21 cellular contexts compared by ENCODE assay signal in genomic region chr1:106875622-106876021, GRCh38.
A peak's percentile ranks its signal among the peaks of the same experiment; 100 is the strongest.
DNase-seq lines count a peak whose midpoint lies in the region; ATAC-seq and TF ChIP-seq lines count a peak whose summit lies in the region.
"Had no signal": no experiment of that assay in that cellular context is flagged by ENCODE, and none has a peak within 500 bp of the region (broad histone marks: within the 10 kb centered on the region; RNA-seq: fewer than 3 reads in every experiment).

No MANE protein-coding gene starts in this region.

- no peaks in the 10 kb centered on the region for H3K9me3 ChIP-seq in HAP-1
- H3K9me3 ChIP-seq: neutrophil had no signal

- no peaks in the 10 kb centered on the region for H3K4me1 ChIP-seq in HAP-1
- H3K4me1 ChIP-seq: breast epithelium, tibial artery had no signal

- DNase-seq in GM10248 (ENCODE audit: extremely low spot score) (peak; percentile 6), HK-2 (ENCODE audit: unreplicated experiment) (no peak), T-helper 2 cell (no peak), HAP-1 (ENCODE audit: low spot score in 2 of 2) (no peak)
- no peak for DNase-seq in activated CD4-positive, alpha-beta T cell treated with anti-CD3 and anti-CD28 coated beads for 36 hours
- DNase-seq: ACHN; activated CD4-positive, alpha-beta T cell treated with anti-CD3 and anti-CD28 coated beads, Interleukin-2, amount 10 ng/mL, durations not matched to agents 24 days and 14 days; activated naive CD8-positive, alpha-beta T cell treated with anti-CD3 and anti-CD28 coated beads for 36 hours; activated T-cell treated with anti-CD3 and anti-CD28 coated beads, Interleukin-2, amount 50 U/mL, for 24 hours; CD8-positive, alpha-beta memory T cell; GDM1; MG63; NCI-H2029; NCI-H69; stimulated activated CD4-positive, alpha-beta T cell treated with anti-CD3 and anti-CD28 coated beads, Interleukin-4, amount 100 ng/mL, for 4 hours; tibial artery had no signal

- no peaks in the 10 kb centered on the region for H3K27me3 ChIP-seq in HAP-1 (ENCODE audit: low read depth)
- H3K27me3 ChIP-seq: breast epithelium, MG63, neutrophil, tibial artery had no signal

- no peaks in the 10 kb centered on the region for H3K27me3 Mint-ChIP-seq in activated CD4-positive, alpha-beta T cell treated with anti-CD3 and anti-CD28 coated beads for 36 hours
- H3K27me3 Mint-ChIP-seq: activated CD4-positive, alpha-beta T cell treated with anti-CD3 and anti-CD28 coated beads, Interleukin-2, amount 10 ng/mL, durations not matched to agents 24 days and 14 days; activated naive CD8-positive, alpha-beta T cell treated with anti-CD3 and anti-CD28 coated beads for 36 hours; activated T-cell treated with anti-CD3 and anti-CD28 coated beads, Interleukin-2, amount 50 U/mL, for 24 hours; CD8-positive, alpha-beta memory T cell had no signal

- H3K4me3 ChIP-seq in HAP-1 = no peak overlapping the region
- H3K4me3 ChIP-seq: breast epithelium, MG63, tibial artery had no signal

- no peaks in the 10 kb centered on the region for H3K36me3 ChIP-seq in HAP-1 (replicated peaks)
- H3K36me3 ChIP-seq: breast epithelium, MG63, neutrophil, tibial artery had no signal

- ATAC-seq in GM19351 (IDR thresholded peaks at IDR 0.05; ENCODE audit: unreplicated experiment) (peak; percentile 83), HG02759 (IDR thresholded peaks at IDR 0.05; ENCODE audit: unreplicated experiment) (peak; percentile 81), HG03460 (IDR thresholded peaks at IDR 0.05; ENCODE audit: unreplicated experiment) (peak; percentile 73)
- ATAC-seq in activated CD4-positive, alpha-beta T cell treated with anti-CD3 and anti-CD28 coated beads for 36 hours = no peak

- POLR2A ChIA-PET in GM10248 (lab: Yijun Ruan, JAX) = no interaction called here
- POLR2A ChIA-PET in activated CD4-positive, alpha-beta T cell treated with anti-CD3 and anti-CD28 coated beads for 36 hours (lab: Charles Lee) = no interaction called here

- H3K36me3 Mint-ChIP-seq in activated CD4-positive, alpha-beta T cell treated with anti-CD3 and anti-CD28 coated beads for 36 hours (ENCODE audit: low read depth) = no peaks in the 10 kb centered on the region
- H3K36me3 Mint-ChIP-seq: CD8-positive, alpha-beta memory T cell had no signal

- TF ChIP-seq CTCF in GM10248 (IDR thresholded peaks at IDR 0.05; ENCODE audit: control extremely low read depth, extremely low read depth, low read depth, missing control alignments) = no peak

- H3K9me3 Mint-ChIP-seq in activated CD4-positive, alpha-beta T cell treated with anti-CD3 and anti-CD28 coated beads for 36 hours (ENCODE audit: low read depth) = peaks cover 5% of the 10 kb centered on the region
- H3K9me3 Mint-ChIP-seq: activated CD4-positive, alpha-beta T cell treated with anti-CD3 and anti-CD28 coated beads, Interleukin-2, amount 10 ng/mL, durations not matched to agents 24 days and 14 days had no signal

- in situ Hi-C loops in HAP-1 (cut with MboI; ENCODE audit: low sequenced_read_pairs) = no loop called here

- no peak overlapping the region for H3K4me3 Mint-ChIP-seq in activated CD4-positive, alpha-beta T cell treated with anti-CD3 and anti-CD28 coated beads for 36 hours
- H3K4me3 Mint-ChIP-seq: activated CD4-positive, alpha-beta T cell treated with anti-CD3 and anti-CD28 coated beads, Interleukin-2, amount 10 ng/mL, durations not matched to agents 24 days and 14 days; activated naive CD8-positive, alpha-beta T cell treated with anti-CD3 and anti-CD28 coated beads for 36 hours; activated T-cell treated with anti-CD3 and anti-CD28 coated beads, Interleukin-2, amount 50 U/mL, for 24 hours; CD8-positive, alpha-beta memory T cell had no signal

- CTCF ChIA-PET in GM10248 (lab: Yijun Ruan, JAX) = no interaction called here
- CTCF ChIA-PET in activated CD4-positive, alpha-beta T cell treated with anti-CD3 and anti-CD28 coated beads for 36 hours (lab: Charles Lee) = no interaction called here

- intact Hi-C loops in activated CD4-positive, alpha-beta T cell treated with anti-CD3 and anti-CD28 coated beads for 36 hours (cut with DNase I, micrococcal nuclease) = no loop called here

- no peaks in the 10 kb centered on the region for H3K4me1 Mint-ChIP-seq in activated CD4-positive, alpha-beta T cell treated with anti-CD3 and anti-CD28 coated beads for 36 hours
- H3K4me1 Mint-ChIP-seq: activated CD4-positive, alpha-beta T cell treated with anti-CD3 and anti-CD28 coated beads, Interleukin-2, amount 10 ng/mL, durations not matched to agents 24 days and 14 days; activated naive CD8-positive, alpha-beta T cell treated with anti-CD3 and anti-CD28 coated beads for 36 hours; CD8-positive, alpha-beta memory T cell had no signal

- H3K27ac Mint-ChIP-seq in activated CD4-positive, alpha-beta T cell treated with anti-CD3 and anti-CD28 coated beads for 36 hours = no peak overlapping the region
- H3K27ac Mint-ChIP-seq: activated CD4-positive, alpha-beta T cell treated with anti-CD3 and anti-CD28 coated beads, Interleukin-2, amount 10 ng/mL, durations not matched to agents 24 days and 14 days; activated naive CD8-positive, alpha-beta T cell treated with anti-CD3 and anti-CD28 coated beads for 36 hours; activated T-cell treated with anti-CD3 and anti-CD28 coated beads, Interleukin-2, amount 50 U/mL, for 24 hours; CD8-positive, alpha-beta memory T cell had no signal
